ENCODE assay signal across 20 cellular contexts in genomic region chr9:115653231-115653630, GRCh38.
DNase-seq lines count a peak whose midpoint lies in the region; ATAC-seq and TF ChIP-seq lines count a peak whose summit lies in the region.
"Had no signal": no experiment of that assay in that cellular context is flagged by ENCODE, and none has a peak within 500 bp of the region (broad histone marks: within the 10 kb centered on the region; RNA-seq: fewer than 3 reads in every experiment).

No MANE protein-coding gene starts in this region.

- no peak overlapping the region for H3K4me2 ChIP-seq in osteoblast (ENCODE audit: insufficient read depth, low read length)
- H3K4me2 ChIP-seq: A549 had no signal

- TF ChIP-seq EP300 in esophagus muscularis mucosa (IDR thresholded peaks at IDR 0.05) = no peak

- H3K27me3 ChIP-seq in esophagus muscularis mucosa = no peaks in the 10 kb centered on the region
- no peaks in the 10 kb centered on the region for H3K27me3 ChIP-seq in osteoblast (ENCODE audit: insufficient read depth, low read length)
- no peaks in the 10 kb centered on the region for H3K27me3 ChIP-seq in right cardiac atrium (ENCODE audit: control insufficient read depth, insufficient read depth)
- H3K27me3 ChIP-seq: gastrocnemius medialis, Peyer's patch, tibial nerve had no signal

- CTCF ChIA-PET in GM10248 (lab: Yijun Ruan, JAX) = interaction anchor here (0.7 kb wide), 1 partner anchor 11 kb away, joined by 3 read pairs; no protein-coding TSS in a partner anchor

- ATAC-seq in right cardiac atrium = no peak
- ATAC-seq: A549, gastrocnemius medialis had no signal

- TF ChIP-seq CTCF in esophagus muscularis mucosa (IDR thresholded peaks at IDR 0.05) (no peak), osteoblast (IDR thresholded peaks at IDR 0.05; ENCODE audit: extremely low read depth, low read depth, low read length) (no peak), GM10248 (IDR thresholded peaks at IDR 0.05; ENCODE audit: control extremely low read depth, extremely low read depth, low read depth, missing control alignments) (no peak)

- H3K36me3 ChIP-seq in esophagus muscularis mucosa (no peaks in the 10 kb centered on the region), osteoblast (ENCODE audit: insufficient read depth, low read length) (no peaks in the 10 kb centered on the region)
- H3K36me3 ChIP-seq: gastrocnemius medialis, HAP-1, Peyer's patch, spleen, tibial nerve had no signal

- no peaks in the 10 kb centered on the region for H4K20me1 ChIP-seq in osteoblast (ENCODE audit: insufficient read depth, low read length)

- intact Hi-C loops in esophagus muscularis mucosa (cut with DNase I) = no loop called here
- intact Hi-C loops in right cardiac atrium (cut with DNase I) = no loop called here

- no peaks in the 10 kb centered on the region for H3K9me3 ChIP-seq in esophagus muscularis mucosa
- no peaks in the 10 kb centered on the region for H3K9me3 ChIP-seq in osteoblast (ENCODE audit: low read depth, low read length)
- H3K9me3 ChIP-seq in right cardiac atrium (ENCODE audit: control insufficient read depth, low read length) = no peaks in the 10 kb centered on the region
- H3K9me3 ChIP-seq: A549, gastrocnemius medialis, HAP-1, Peyer's patch, spleen, tibial nerve had no signal

- WGBS in esophagus muscularis mucosa = 70% methylated on average over 3 of the region's 3 CpGs
- 48% methylated on average over 3 of the region's 3 CpGs for WGBS in right cardiac atrium

- peak overlapping the region; percentile 22 to 51 (median 39) for H3K27ac ChIP-seq in esophagus muscularis mucosa (replicated peaks in 1 of 4)
- peak overlapping the region; percentile 31 for H3K27ac ChIP-seq in osteoblast (ENCODE audit: low read depth, low read length)
- H3K27ac ChIP-seq in right cardiac atrium (ENCODE audit: low read length) = no peak overlapping the region
- H3K27ac ChIP-seq: gastrocnemius medialis, spleen, tibial nerve had no signal

- POLR2A ChIA-PET in GM10248 (lab: Yijun Ruan, JAX) = no interaction called here

- no peaks in the 10 kb centered on the region for H3K79me2 ChIP-seq in osteoblast (ENCODE audit: insufficient read depth, low read length)

- peaks cover 0 to 13% (median 0%) of the 10 kb centered on the region in 4 donors for H3K4me1 ChIP-seq in esophagus muscularis mucosa
- H3K4me1 ChIP-seq in osteoblast (ENCODE audit: insufficient read depth, low read length) = peaks cover 26% of the 10 kb centered on the region
- no peaks in the 10 kb centered on the region for H3K4me1 ChIP-seq in right cardiac atrium (ENCODE audit: control insufficient read depth, insufficient read depth, low read length)
- H3K4me1 ChIP-seq: A549, HAP-1, Peyer's patch, spleen had no signal

- DNase-seq in AG08395 (ENCODE audit: low spot score) (peak; percentile 33), M059J (ENCODE audit: low read depth) (peak; percentile 61), esophagus muscularis mucosa (ENCODE audit: extremely low spot score) (no peak), osteoblast (ENCODE audit: insufficient read length, low spot score, missing footprints) (no peak), right cardiac atrium (no peak), glomerular visceral epithelial cell (ENCODE audit: extremely low spot score) (no peak), GM10248 (ENCODE audit: extremely low spot score) (no peak), DMS53 (lab: John Stamatoyannopoulos, UW) (no peak)
- DNase-seq: activated CD8-positive, alpha-beta memory T cell treated with anti-CD3 and anti-CD28 coated beads, Interleukin-2, amount 50 U/mL, for 4 hours; activated naive CD8-positive, alpha-beta T cell treated with anti-CD3 and anti-CD28 coated beads, Interleukin-2, amount 10 ng/mL, durations not matched to agents 7 days and 5 days; CD4-positive, CD25-positive, alpha-beta regulatory T cell; dermis blood vessel endothelial cell; gastrocnemius medialis; NCI-H1436 treated with DMSO at 0.1 percent for 48 hours; Peyer's patch; spleen had no signal

- H2AFZ ChIP-seq in osteoblast (ENCODE audit: low read length) = no peak overlapping the region

- no peak overlapping the region for H3K4me3 ChIP-seq in esophagus muscularis mucosa
- no peak overlapping the region for H3K4me3 ChIP-seq in osteoblast (ENCODE audit: insufficient read depth, low read length)
- no peak overlapping the region for H3K4me3 ChIP-seq in right cardiac atrium (ENCODE audit: low read length)
- H3K4me3 ChIP-seq: A549, gastrocnemius medialis, HAP-1, lung, Peyer's patch, spleen, tibial nerve had no signal

- no peak for TF ChIP-seq POLR2A in esophagus muscularis mucosa (IDR thresholded peaks at IDR 0.05; ENCODE audit: low read depth)

Comparison
In these comparisons a context has a peak if more than half of its experiments do, and no peak if none do; other contexts are left out.
1. DNase-seq: peak in AG08395 (single experiment) and M059J (single experiment); none in esophagus muscularis mucosa (single experiment), osteoblast (single experiment), right cardiac atrium (0 of 3), glomerular visceral epithelial cell (single experiment), GM10248 (single experiment) and DMS53 (single experiment).